ENCODE assay signal across 7 cellular contexts in the genomic region with DNA sequence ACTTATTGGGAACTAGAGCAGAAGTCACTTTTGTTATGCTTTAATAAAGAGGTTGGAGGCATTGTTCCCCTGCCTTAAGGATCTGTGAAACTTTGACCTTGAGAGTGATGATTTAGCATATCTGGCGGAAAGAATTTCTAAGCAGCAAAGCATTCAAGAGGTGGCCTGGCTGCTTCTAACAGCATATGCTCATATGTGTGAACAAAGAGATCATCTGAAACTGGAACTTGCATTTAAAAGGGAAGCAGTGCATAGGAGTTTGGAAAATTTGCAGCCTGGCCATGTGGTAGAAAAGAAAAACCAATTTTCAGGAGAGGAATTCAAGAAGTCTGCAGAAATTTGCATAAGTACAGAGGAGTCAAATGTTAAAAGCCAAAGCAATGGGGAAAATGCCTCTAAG.
"Had no signal": no experiment of that assay in that cellular context is flagged by ENCODE, and none has a peak within 500 bp of the region (broad histone marks: within the 10 kb centered on the region; RNA-seq: fewer than 3 reads in every experiment).

No MANE protein-coding gene starts in this region.

- H3K27ac Mint-ChIP-seq: IgD-negative memory B cell had no signal

- H3K4me3 Mint-ChIP-seq: IgD-negative memory B cell had no signal

- H3K4me3 ChIP-seq: GM23248, HAP-1 had no signal

- H3K36me3 ChIP-seq: HAP-1 had no signal

- H3K4me1 ChIP-seq: HAP-1 had no signal

- H3K27ac ChIP-seq: GM23248 had no signal

- ATAC-seq: HCT116 had no signal

- DNase-seq: GM23248, GOT3, H7, KG1 had no signal
